Comparison of ENCODE assay signal across 13 cellular contexts in genomic region chr1:213123532-213123931, GRCh38.
DNase-seq lines count a peak whose midpoint lies in the region; ATAC-seq and TF ChIP-seq lines count a peak whose summit lies in the region.
"Had no signal": no experiment of that assay in that cellular context is flagged by ENCODE, and none has a peak within 500 bp of the region (broad histone marks: within the 10 kb centered on the region; RNA-seq: fewer than 3 reads in every experiment).

No MANE protein-coding gene starts in this region.

- DNase-seq in GM03348 (ENCODE audit: low spot score) = peak; percentile 16
- peak; percentile 36 for DNase-seq in RWPE1 (ENCODE audit: low spot score)
- DNase-seq in fibroblast of the aortic adventitia (ENCODE audit: low read depth) = peak; percentile 58
- DNase-seq in renal cortical epithelial cell (ENCODE audit: low read depth) = peak; percentile 80
- no peak for DNase-seq in T-helper 17 cell
- DNase-seq in upper lobe of left lung = no peak
- no peak for DNase-seq in mucosa of gallbladder (ENCODE audit: low spot score)
- no peak for DNase-seq in NCI-H2196 (lab: John Stamatoyannopoulos, UW; ENCODE audit: unreplicated experiment)
- DNase-seq: H9, SHP77, uterus had no signal

- no peaks in the 10 kb centered on the region for H3K27me3 ChIP-seq in upper lobe of left lung
- H3K27me3 ChIP-seq: uterus had no signal

- no peaks in the 10 kb centered on the region for H3K36me3 ChIP-seq in upper lobe of left lung
- H3K36me3 ChIP-seq: uterus had no signal

- TF ChIP-seq POLR2A in upper lobe of left lung (IDR thresholded peaks at IDR 0.05) = no peak

- POLR2A ChIA-PET in RWPE1 (lab: Yijun Ruan, JAX; ENCODE audit: low non-redundant PET) = no interaction called here

- no peak overlapping the region for H3K27ac Mint-ChIP-seq in T-helper 17 cell
- H3K27ac Mint-ChIP-seq: activated T-helper 17 cell treated with anti-CD3 and anti-CD28 coated beads, Interleukin-2, amount 50 U/mL, for 72 hours; H9; WTC11 had no signal

- H3K4me3 ChIP-seq in fibroblast of the aortic adventitia (ENCODE audit: low read depth, low read length) (no peak overlapping the region), upper lobe of left lung (no peak overlapping the region)
- H3K4me3 ChIP-seq: uterus had no signal

- H3K27me3 Mint-ChIP-seq in T-helper 17 cell = no peaks in the 10 kb centered on the region
- H3K27me3 Mint-ChIP-seq: activated T-helper 17 cell treated with anti-CD3 and anti-CD28 coated beads, Interleukin-2, amount 50 U/mL, for 72 hours had no signal

- CTCF ChIA-PET in RWPE1 (lab: Yijun Ruan, JAX) = interaction anchor here (0.6 to 2.0 kb wide), 3 partner anchors 13 to 121 kb away, joined by 3 to 10 read pairs (median 3); no protein-coding TSS in a partner anchor

- ATAC-seq in T-helper 17 cell (no peak), upper lobe of left lung (ENCODE audit: low FRiP score in 2 of 2) (no peak)
- ATAC-seq: activated T-helper 17 cell treated with anti-CD3 and anti-CD28 coated beads, Interleukin-2, amount 50 U/mL, for 72 hours; WTC11 had no signal

- WGBS in upper lobe of left lung, 2 donors = 98 to 100% methylated on average over 2 of the region's 2 CpGs

- H3K9me3 ChIP-seq in T-helper 17 cell (ENCODE audit: control insufficient read depth, low read length, poor library complexity, severe bottlenecking) (no peaks in the 10 kb centered on the region), upper lobe of left lung (no peaks in the 10 kb centered on the region)
- H3K9me3 ChIP-seq: uterus had no signal

- no peaks in the 10 kb centered on the region for H3K4me1 ChIP-seq in upper lobe of left lung
- H3K4me1 ChIP-seq: uterus had no signal

- TF ChIP-seq CTCF in RWPE1 (conservative IDR thresholded peaks at IDR 0.05; ENCODE audit: low read depth) = no peak
- no peak for TF ChIP-seq CTCF in fibroblast of the aortic adventitia (IDR thresholded peaks at IDR 0.05; ENCODE audit: insufficient read depth, low read length)
- no peak for TF ChIP-seq CTCF in upper lobe of left lung (IDR thresholded peaks at IDR 0.05)

- H3K27ac ChIP-seq in RWPE1 = no peak overlapping the region
- H3K27ac ChIP-seq in upper lobe of left lung = no peak overlapping the region
- H3K27ac ChIP-seq: uterus had no signal

- H3K4me3 Mint-ChIP-seq in T-helper 17 cell = no peak overlapping the region
- H3K4me3 Mint-ChIP-seq: activated T-helper 17 cell treated with anti-CD3 and anti-CD28 coated beads, Interleukin-2, amount 50 U/mL, for 72 hours; H9; WTC11 had no signal

- peaks cover 2% of the 10 kb centered on the region for H3K36me3 Mint-ChIP-seq in T-helper 17 cell (ENCODE audit: low read depth)

- no peak for TF ChIP-seq EP300 in upper lobe of left lung (IDR thresholded peaks at IDR 0.05)

- H3K4me1 Mint-ChIP-seq in T-helper 17 cell = peaks cover 7% of the 10 kb centered on the region
- H3K4me1 Mint-ChIP-seq: activated T-helper 17 cell treated with anti-CD3 and anti-CD28 coated beads, Interleukin-2, amount 50 U/mL, for 72 hours; H9; WTC11 had no signal

Comparison
In these comparisons a context has a peak if more than half of its experiments do, and no peak if none do; other contexts are left out.
1. DNase-seq: peak in GM03348 (single experiment), RWPE1 (single experiment), fibroblast of the aortic adventitia (single experiment) and renal cortical epithelial cell (single experiment); none in T-helper 17 cell (0 of 3), upper lobe of left lung (0 of 2), mucosa of gallbladder (single experiment) and NCI-H2196 (single experiment).